Comparison of ENCODE assay signal across 19 cellular contexts in the genomic region with DNA sequence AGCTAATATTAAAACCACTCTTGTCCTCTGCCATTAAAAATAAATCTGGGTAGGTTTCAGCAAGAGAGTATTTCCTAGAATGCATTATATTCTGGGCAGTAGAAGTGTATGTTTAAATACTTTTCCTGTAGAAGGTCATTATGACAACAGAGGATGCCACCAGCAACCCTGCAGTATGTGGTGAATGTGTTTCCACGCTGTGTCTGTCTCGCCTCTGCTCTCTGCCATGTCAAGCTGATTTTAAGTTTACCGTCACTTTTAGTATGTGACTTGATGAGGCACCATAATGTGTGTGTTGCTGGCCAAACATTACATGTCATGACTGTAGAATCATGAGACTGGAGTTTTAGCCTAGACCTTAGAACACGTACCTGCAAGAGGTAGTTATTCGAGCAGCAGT.
"Had no signal": no experiment of that assay in that cellular context is flagged by ENCODE, and none has a peak within 500 bp of the region (broad histone marks: within the 10 kb centered on the region; RNA-seq: fewer than 3 reads in every experiment).

No MANE protein-coding gene starts in this region.

- H3K36me3 Mint-ChIP-seq: stimulated activated effector memory CD8-positive, alpha-beta T cell treated with anti-CD3 and anti-CD28 coated beads, Interleukin-12 subunit alpha, Interleukin-12 subunit beta, amount 100 ng/mL, for 72 hours; WTC11 had no signal

- H3K9me3 Mint-ChIP-seq: dendritic cell treated with granulocyte-macrophage colony-stimulating factor and Interleukin-4, amounts not matched to agents 40 ng/mL and 50 ng/mL, for 4 days; effector memory CD8-positive, alpha-beta T cell; memory B cell; stimulated activated effector memory CD8-positive, alpha-beta T cell treated with anti-CD3 and anti-CD28 coated beads, Interleukin-12 subunit alpha, Interleukin-12 subunit beta, amount 100 ng/mL, for 72 hours; WTC11 had no signal

- H3K9me3 ChIP-seq: gastrocnemius medialis, left lung, tibial nerve, vagina had no signal

- FAIRE-seq: keratinocyte, TTC549 had no signal

- H3K36me3 ChIP-seq: brain microvascular endothelial cell, gastrocnemius medialis, left lung, tibial nerve, vagina had no signal

- H3K27me3 Mint-ChIP-seq: dendritic cell treated with granulocyte-macrophage colony-stimulating factor and Interleukin-4, amounts not matched to agents 40 ng/mL and 50 ng/mL, for 4 days; effector memory CD8-positive, alpha-beta T cell; memory B cell had no signal

- H3K4me3 ChIP-seq: gastrocnemius medialis, left lung, tibial nerve, vagina had no signal

- H3K27ac ChIP-seq: brain microvascular endothelial cell, gastrocnemius medialis, left lung, vagina had no signal

- H3K4me3 Mint-ChIP-seq: dendritic cell treated with granulocyte-macrophage colony-stimulating factor and Interleukin-4, amounts not matched to agents 40 ng/mL and 50 ng/mL, for 4 days; effector memory CD8-positive, alpha-beta T cell; memory B cell; stimulated activated effector memory CD8-positive, alpha-beta T cell treated with anti-CD3 and anti-CD28 coated beads, Interleukin-12 subunit alpha, Interleukin-12 subunit beta, amount 100 ng/mL, for 72 hours; WTC11 had no signal

- DNase-seq: activated CD4-positive, alpha-beta T cell treated with anti-CD3 and anti-CD28 coated beads for 48 hours; activated CD8-positive, alpha-beta memory T cell treated with anti-CD3 and anti-CD28 coated beads for 24 hours; activated naive CD4-positive, alpha-beta T cell treated with Interleukin-2 at 50 U/mL for 16 hours; anterior cingulate cortex; brain microvascular endothelial cell; effector memory CD8-positive, alpha-beta T cell; gastrocnemius medialis; left lung; stimulated activated CD4-positive, alpha-beta T cell treated with anti-CD3 and anti-CD28 coated beads, Interleukin-12 subunit alpha, Interleukin-12 subunit beta, amount 100 ng/mL, for 4 hours; stimulated activated CD4-positive, alpha-beta T cell treated with anti-CD3 and anti-CD28 coated beads, Interleukin-2, amount 100 ng/mL, for 24 hours; T-helper 2 cell had no signal

- H3K27me3 ChIP-seq: brain microvascular endothelial cell, gastrocnemius medialis, left lung, tibial nerve, vagina had no signal

- H3K27ac Mint-ChIP-seq: dendritic cell treated with granulocyte-macrophage colony-stimulating factor and Interleukin-4, amounts not matched to agents 40 ng/mL and 50 ng/mL, for 4 days; effector memory CD8-positive, alpha-beta T cell; memory B cell; stimulated activated effector memory CD8-positive, alpha-beta T cell treated with anti-CD3 and anti-CD28 coated beads, Interleukin-12 subunit alpha, Interleukin-12 subunit beta, amount 100 ng/mL, for 72 hours; WTC11 had no signal

- ATAC-seq: effector memory CD8-positive, alpha-beta T cell; left lung; stimulated activated effector memory CD8-positive, alpha-beta T cell treated with anti-CD3 and anti-CD28 coated beads, Interleukin-12 subunit alpha, Interleukin-12 subunit beta, amount 100 ng/mL, for 72 hours; WTC11 had no signal
